In the genomic region with DNA sequence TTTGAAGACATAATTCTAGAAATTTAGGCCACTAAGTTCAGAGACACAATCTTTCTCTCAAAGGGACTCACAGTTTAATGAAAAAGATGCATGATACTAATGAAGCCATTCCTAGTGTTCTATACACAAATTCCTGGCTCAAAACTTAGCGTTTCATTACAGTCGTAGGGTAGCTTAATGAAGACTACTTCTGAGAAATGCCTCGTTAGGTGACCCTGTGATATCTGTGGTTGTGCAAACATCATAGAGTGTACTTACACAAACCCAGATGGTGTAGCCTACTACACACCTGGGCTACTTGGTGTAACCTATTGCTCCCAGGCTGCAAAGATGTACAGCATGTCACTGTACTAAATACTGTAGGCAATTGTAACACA, we compare ENCODE assay signal across 1 cellular context.
A peak's percentile ranks its signal among the peaks of the same experiment; 100 is the strongest.
TF ChIP-seq lines count a peak whose summit lies in the region.

No MANE protein-coding gene starts in this region.

TF ChIP-seq in GM12878, 131 proteins besides CTCF, POLR2A, EP300 and RAD21 (continued from another document):
- TF ChIP-seq, protein P1, sequence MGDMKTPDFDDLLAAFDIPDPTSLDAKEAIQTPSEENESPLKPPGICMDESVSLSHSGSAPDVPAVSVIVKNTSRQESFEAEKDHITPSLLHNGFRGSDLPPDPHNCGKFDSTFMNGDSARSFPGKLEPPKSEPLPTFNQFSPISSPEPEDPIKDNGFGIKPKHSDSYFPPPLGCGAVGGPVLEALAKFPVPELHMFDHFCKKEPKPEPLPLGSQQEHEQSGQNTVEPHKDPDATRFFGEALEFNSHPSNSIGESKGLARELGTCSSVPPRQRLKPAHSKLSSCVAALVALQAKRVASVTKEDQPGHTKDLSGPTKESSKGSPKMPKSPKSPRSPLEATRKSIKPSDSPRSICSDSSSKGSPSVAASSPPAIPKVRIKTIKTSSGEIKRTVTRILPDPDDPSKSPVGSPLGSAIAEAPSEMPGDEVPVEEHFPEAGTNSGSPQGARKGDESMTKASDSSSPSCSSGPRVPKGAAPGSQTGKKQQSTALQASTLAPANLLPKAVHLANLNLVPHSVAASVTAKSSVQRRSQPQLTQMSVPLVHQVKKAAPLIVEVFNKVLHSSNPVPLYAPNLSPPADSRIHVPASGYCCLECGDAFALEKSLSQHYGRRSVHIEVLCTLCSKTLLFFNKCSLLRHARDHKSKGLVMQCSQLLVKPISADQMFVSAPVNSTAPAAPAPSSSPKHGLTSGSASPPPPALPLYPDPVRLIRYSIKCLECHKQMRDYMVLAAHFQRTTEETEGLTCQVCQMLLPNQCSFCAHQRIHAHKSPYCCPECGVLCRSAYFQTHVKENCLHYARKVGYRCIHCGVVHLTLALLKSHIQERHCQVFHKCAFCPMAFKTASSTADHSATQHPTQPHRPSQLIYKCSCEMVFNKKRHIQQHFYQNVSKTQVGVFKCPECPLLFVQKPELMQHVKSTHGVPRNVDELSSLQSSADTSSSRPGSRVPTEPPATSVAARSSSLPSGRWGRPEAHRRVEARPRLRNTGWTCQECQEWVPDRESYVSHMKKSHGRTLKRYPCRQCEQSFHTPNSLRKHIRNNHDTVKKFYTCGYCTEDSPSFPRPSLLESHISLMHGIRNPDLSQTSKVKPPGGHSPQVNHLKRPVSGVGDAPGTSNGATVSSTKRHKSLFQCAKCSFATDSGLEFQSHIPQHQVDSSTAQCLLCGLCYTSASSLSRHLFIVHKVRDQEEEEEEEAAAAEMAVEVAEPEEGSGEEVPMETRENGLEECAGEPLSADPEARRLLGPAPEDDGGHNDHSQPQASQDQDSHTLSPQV (IDR thresholded peaks at IDR 0.05) = no peak
- TF ChIP-seq DPF2 (IDR thresholded peaks at IDR 0.05) (0 out of 2 replicates have a peak, but pooled peaks have one; percentile 10), BHLHE40 (IDR thresholded peaks at IDR 0.05; ENCODE audit: borderline replicate concordance in 1 of 2, low read depth in 2 of 2, low read length in 1 of 2) (no peak), KLF5 (IDR thresholded peaks at IDR 0.05; ENCODE audit: partially characterized antibody) (peak; percentile 8), WRNIP1 (IDR thresholded peaks at IDR 0.05; ENCODE audit: borderline replicate concordance, low read depth, low read length) (no peak), GABPA (IDR thresholded peaks at IDR 0.05; ENCODE audit: low read depth) (no peak), ATF7 (IDR thresholded peaks at IDR 0.05; ENCODE audit: low read depth) (0 out of 2 replicates have a peak, but pooled peaks have one; percentile 3), YY1 (IDR thresholded peaks at IDR 0.05; ENCODE audit: low read depth, low read length) (no peak), MEF2A (IDR thresholded peaks at IDR 0.05; ENCODE audit: insufficient read depth, low read depth, low read length) (no peak)
